Comparison of ENCODE assay signal across 1 cellular context in genomic region chr17:61551255-61551742, GRCh38.
TF ChIP-seq lines count a peak whose summit lies in the region.

No MANE protein-coding gene starts in this region.

TF ChIP-seq in HepG2, 621 proteins besides CTCF, POLR2A, EP300 and RAD21 (continued from another document):
- TF ChIP-seq TRAFD1 (CRISPR knock-in tag; IDR thresholded peaks at IDR 0.05; ENCODE audit: borderline replicate concordance) (no peak), ZIK1 (CRISPR knock-in tag; IDR thresholded peaks at IDR 0.05; ENCODE audit: borderline replicate concordance, low read depth) (no peak), ZNF672 (CRISPR knock-in tag; IDR thresholded peaks at IDR 0.05) (no peak), ZMYM2 (CRISPR knock-in tag; IDR thresholded peaks at IDR 0.05) (no peak), REPIN1 (CRISPR knock-in tag; IDR thresholded peaks at IDR 0.05; ENCODE audit: borderline replicate concordance, low read depth) (peak; percentile 31; the same call in 1 of the 2 replicates), ARID3A (IDR thresholded peaks at IDR 0.05; ENCODE audit: low read depth, low read length) (peak; percentile 65; the same call in 1 of the 2 replicates), KLF16 (CRISPR knock-in tag; IDR thresholded peaks at IDR 0.05) (0 out of 4 replicates have a peak, but pooled peaks of 1 of the 2 experiments have one; percentile 25), NFIB (CRISPR knock-in tag; IDR thresholded peaks at IDR 0.05; ENCODE audit: borderline replicate concordance) (no peak), ELF3 (CRISPR knock-in tag; IDR thresholded peaks at IDR 0.05) (0 out of 2 replicates have a peak, but pooled peaks have one; percentile 27), GATA4 (IDR thresholded peaks at IDR 0.05; ENCODE audit: borderline replicate concordance, low read depth) (no peak), ZBTB43 (CRISPR knock-in tag; conservative IDR thresholded peaks at IDR 0.05) (no peak)
